18 cellular contexts compared by ENCODE assay signal in genomic region chr7:149642579-149642978, GRCh38.
"Had no signal": no experiment of that assay in that cellular context is flagged by ENCODE, and none has a peak within 500 bp of the region (broad histone marks: within the 10 kb centered on the region; RNA-seq: fewer than 3 reads in every experiment).

No MANE protein-coding gene starts in this region.

- H3K27ac Mint-ChIP-seq: activated T-cell treated with anti-CD3 and anti-CD28 coated beads, Interleukin-2, amount 50 U/mL, for 24 hours; nephron; progenitor cell of endocrine pancreas; stimulated activated naive CD8-positive, alpha-beta T cell treated with anti-CD3 and anti-CD28 coated beads, Interleukin-15, Interleukin-2, amounts not matched to agents 100 ng/mL and 50 ng/mL, for 24 hours had no signal

- ATAC-seq: lower lobe of right lung, upper lobe of right lung had no signal

- H3K4me3 ChIP-seq: adrenal gland, cardiac muscle cell, coronary artery, lower lobe of right lung, right lobe of liver, smooth muscle cell, testis, upper lobe of right lung had no signal

- H3K36me3 ChIP-seq: adrenal gland, cardiac muscle cell, lower lobe of right lung, right lobe of liver, upper lobe of right lung had no signal

- H3K9me3 Mint-ChIP-seq: activated T-cell treated with anti-CD3 and anti-CD28 coated beads, Interleukin-2, amount 50 U/mL, for 24 hours; nephron; stimulated activated naive CD8-positive, alpha-beta T cell treated with anti-CD3 and anti-CD28 coated beads, Interleukin-15, Interleukin-2, amounts not matched to agents 100 ng/mL and 50 ng/mL, for 24 hours had no signal

- H3K27ac ChIP-seq: adrenal gland, cardiac muscle cell, coronary artery, lower lobe of right lung, right lobe of liver, testis, upper lobe of right lung had no signal

- H3K27me3 ChIP-seq: adrenal gland, cardiac muscle cell, right lobe of liver, testis, upper lobe of right lung had no signal

- H3K4me3 Mint-ChIP-seq: activated T-cell treated with anti-CD3 and anti-CD28 coated beads, Interleukin-2, amount 50 U/mL, for 24 hours; nephron; stimulated activated naive CD8-positive, alpha-beta T cell treated with anti-CD3 and anti-CD28 coated beads, Interleukin-15, Interleukin-2, amounts not matched to agents 100 ng/mL and 50 ng/mL, for 24 hours had no signal

- H3K9me3 ChIP-seq: adrenal gland, lower lobe of right lung, right lobe of liver, testis, upper lobe of right lung had no signal

- DNase-seq: activated CD4-positive, alpha-beta T cell treated with anti-CD3 and anti-CD28 coated beads for 1 hour; activated CD4-positive, alpha-beta T cell treated with anti-CD3 and anti-CD28 coated beads, Interleukin-2, amount 50 U/mL, for 48 hours; activated naive CD4-positive, alpha-beta T cell treated with anti-CD3 and anti-CD28 coated beads, Interleukin-2, amount 50 U/mL, for 16 hours; activated T-cell treated with anti-CD3 and anti-CD28 coated beads, Interleukin-2, amount 50 U/mL, for 24 hours; adrenal gland; effector CD4-positive, alpha-beta T cell; foreskin fibroblast; lower lobe of right lung; nucleus accumbens; testis; upper lobe of right lung had no signal

- H3K4me1 Mint-ChIP-seq: nephron had no signal

- H3K4me1 ChIP-seq: adrenal gland, lower lobe of right lung, testis, upper lobe of right lung had no signal
